11 cellular contexts compared by ENCODE assay signal in genomic region chr17:77443743-77444260, GRCh38.
A peak's percentile ranks its signal among the peaks of the same experiment; 100 is the strongest.
DNase-seq lines count a peak whose midpoint lies in the region; ATAC-seq and TF ChIP-seq lines count a peak whose summit lies in the region.
"Had no signal": no experiment of that assay in that cellular context is flagged by ENCODE, and none has a peak within 500 bp of the region (broad histone marks: within the 10 kb centered on the region; RNA-seq: fewer than 3 reads in every experiment).

No MANE protein-coding gene starts in this region.

- no peaks in the 10 kb centered on the region for H3K36me3 ChIP-seq in CD8-positive, alpha-beta memory T cell (ENCODE audit: insufficient read depth, low read length)
- H3K36me3 ChIP-seq in MM.1S (replicated peaks; ENCODE audit: insufficient read depth, low read length) (no peaks in the 10 kb centered on the region), sigmoid colon (peaks cover 0 to 5% (median 0%) of the 10 kb centered on the region in 4 donors), SK-N-SH (replicated peaks in 1 of 2; ENCODE audit: control insufficient read depth in 1 of 2, insufficient read depth in 2 of 2, low read length in 1 of 2) (peaks cover 0 to 5% of the 10 kb centered on the region in 2 experiments)

- no peaks in the 10 kb centered on the region for H3K27me3 ChIP-seq in CD8-positive, alpha-beta memory T cell (ENCODE audit: insufficient read depth, low read length, poor library complexity, severe bottlenecking)
- H3K27me3 ChIP-seq in MM.1S (replicated peaks; ENCODE audit: insufficient read depth, low read length) (no peaks in the 10 kb centered on the region), sigmoid colon (no peaks in the 10 kb centered on the region), SK-N-SH (ENCODE audit: insufficient read depth) (no peaks in the 10 kb centered on the region)

- H3K27ac Mint-ChIP-seq in CD8-positive, alpha-beta memory T cell = peak overlapping the region; percentile 87 to 100 (median 98)
- peak overlapping the region; percentile 94 to 99 for H3K27ac Mint-ChIP-seq in effector memory CD8-positive, alpha-beta T cell

- POLR2A ChIA-PET in CD8-positive, alpha-beta memory T cell (lab: Charles Lee) = interaction anchor here (1.3 to 5.9 kb wide), 5 partner anchors 9 to 515 kb away, joined by 3 to 100 read pairs (median 9); partner anchors contain the start of gene TNRC6C
- POLR2A ChIA-PET in SK-N-SH (lab: Yijun Ruan, JAX) = no interaction called here

- CTCF ChIA-PET in CD8-positive, alpha-beta memory T cell (lab: Charles Lee) = interaction anchor here (1.0 to 6.1 kb wide), 10 partner anchors 9 to 111 kb away, joined by 3 to 74 read pairs (median 5); no protein-coding TSS in a partner anchor
- CTCF ChIA-PET in SK-N-SH (lab: Yijun Ruan, JAX) = interaction anchor here (0.9 to 29.4 kb wide), 8 partner anchors 11 to 112 kb away, joined by 4 to 566 read pairs (median 8); no protein-coding TSS in a partner anchor

- peaks cover 0 to 7% (median 0%) of the 10 kb centered on the region in 3 donors for H3K36me3 Mint-ChIP-seq in CD8-positive, alpha-beta memory T cell
- peaks cover 43% of the 10 kb centered on the region for H3K36me3 Mint-ChIP-seq in effector memory CD8-positive, alpha-beta T cell (ENCODE audit: insufficient read depth)

- peak overlapping the region; percentile 66 for H3K4me3 ChIP-seq in CD8-positive, alpha-beta memory T cell (ENCODE audit: low read length)
- H3K4me3 ChIP-seq in MM.1S (ENCODE audit: low read length) = no peak overlapping the region
- H3K4me3 ChIP-seq in sigmoid colon = no peak overlapping the region
- no peak overlapping the region for H3K4me3 ChIP-seq in SK-N-SH (ENCODE audit: low read depth in 2 of 2, low read length in 1 of 2)

- no peaks in the 10 kb centered on the region for H3K9me3 ChIP-seq in CD8-positive, alpha-beta memory T cell (ENCODE audit: low read length)
- H3K9me3 ChIP-seq in MM.1S (replicated peaks; ENCODE audit: insufficient read depth, low read length) (no peaks in the 10 kb centered on the region), sigmoid colon (no peaks in the 10 kb centered on the region), SK-N-SH (no peaks in the 10 kb centered on the region)

- TF ChIP-seq POLR2A in sigmoid colon (IDR thresholded peaks at IDR 0.05) = no peak

- no peak for ATAC-seq in effector memory CD8-positive, alpha-beta T cell (replicated peaks)
- no peak for ATAC-seq in HG03108 (IDR thresholded peaks at IDR 0.05; ENCODE audit: unreplicated experiment)

- H2AFZ ChIP-seq in MM.1S (ENCODE audit: low read length) = no peak overlapping the region
- H2AFZ ChIP-seq in SK-N-SH (ENCODE audit: low read depth) = no peak overlapping the region

- DNase-seq in CD8-positive, alpha-beta memory T cell = no peak
- DNase-seq in MM.1S (no peak), sigmoid colon (no peak), NK-92 (lab: John Stamatoyannopoulos, UW; ENCODE audit: unreplicated experiment) (no peak), SK-N-SH (no peak)
- no peak for DNase-seq in effector memory CD8-positive, alpha-beta T cell
- no peak for DNase-seq in NK-92 treated with Interleukin-12 subunit alpha and Interleukin-12 subunit beta, amount 100 ng/mL, for 24 hours (lab: John Stamatoyannopoulos, UW)
- DNase-seq: hypothalamus, NCI-H2081, occipital lobe had no signal

- H3K4me2 ChIP-seq in MM.1S (ENCODE audit: low read depth, low read length) = no peak overlapping the region
- H3K4me2 ChIP-seq in SK-N-SH = no peak overlapping the region

- H3K27ac ChIP-seq in CD8-positive, alpha-beta memory T cell (ENCODE audit: low read depth, low read length) = peak overlapping the region; percentile 71
- H3K27ac ChIP-seq in MM.1S (ENCODE audit: low read length) = peak overlapping the region; percentile 96; the same call in 1 of the 2 replicates
- peak overlapping the region; percentile 81 to 99 (median 96) for H3K27ac ChIP-seq in sigmoid colon
- H3K27ac ChIP-seq in SK-N-SH (ENCODE audit: low read depth in 2 of 2, low read length in 1 of 2) = no peak overlapping the region

- 80 to 95% methylated on average over 8 of the region's 8 CpGs for WGBS in sigmoid colon, 2 donors
- 95% methylated on average over 8 of the region's 8 CpGs for WGBS in SK-N-SH (ENCODE audit: low lambda C conversion rate)

- H3K9ac ChIP-seq in MM.1S (ENCODE audit: low read length) (no peak overlapping the region), SK-N-SH (no peak overlapping the region)

- peak overlapping the region; percentile 55 to 84 (median 77) for H3K4me3 Mint-ChIP-seq in CD8-positive, alpha-beta memory T cell
- H3K4me3 Mint-ChIP-seq in effector memory CD8-positive, alpha-beta T cell = peak overlapping the region; percentile 70 to 82

- H3F3A ChIP-seq in MM.1S (ENCODE audit: insufficient read depth, low read length) (peaks cover 55% of the 10 kb centered on the region), SK-N-SH (replicated peaks; ENCODE audit: insufficient read depth) (peaks cover 8% of the 10 kb centered on the region)

- TF ChIP-seq EP300 in sigmoid colon (IDR thresholded peaks at IDR 0.05) (no peak), SK-N-SH (IDR thresholded peaks at IDR 0.05; ENCODE audit: borderline replicate concordance in 1 of 2, low read depth in 1 of 2, low read length in 1 of 2) (no peak)

- TF ChIP-seq CTCF in MM.1S (IDR thresholded peaks at IDR 0.05; ENCODE audit: low read length) (no peak), sigmoid colon (IDR thresholded peaks at IDR 0.05) (no peak), SK-N-SH (IDR thresholded peaks at IDR 0.05) (no peak)

- peaks cover 100% of the 10 kb centered on the region for H3K4me1 ChIP-seq in CD8-positive, alpha-beta memory T cell (ENCODE audit: insufficient read depth, low read length)
- H3K4me1 ChIP-seq in MM.1S (ENCODE audit: low read length) (peaks cover 73% of the 10 kb centered on the region), sigmoid colon (peaks cover 0 to 84% (median 70%) of the 10 kb centered on the region in 4 donors), SK-N-SH (ENCODE audit: control insufficient read depth in 1 of 2, insufficient read depth in 2 of 2, low read depth in 1 of 2, low read length in 1 of 2) (peaks cover 18 to 45% of the 10 kb centered on the region in 2 experiments; a peak in 2 of 4 replicates)

- intact Hi-C loops in sigmoid colon (cut with DNase I) = no loop called here

- H4K20me1 ChIP-seq in MM.1S (ENCODE audit: insufficient read depth, low read length) (no peaks in the 10 kb centered on the region), SK-N-SH (ENCODE audit: insufficient read depth) (peaks cover 82% of the 10 kb centered on the region)

- peaks cover 87 to 97% (median 97%) of the 10 kb centered on the region in 3 donors for H3K4me1 Mint-ChIP-seq in CD8-positive, alpha-beta memory T cell
- peaks cover 81% of the 10 kb centered on the region in 2 donors for H3K4me1 Mint-ChIP-seq in effector memory CD8-positive, alpha-beta T cell (ENCODE audit: low read depth in 2 of 2)

- H3K9me2 ChIP-seq in MM.1S (replicated peaks; ENCODE audit: insufficient read depth, low read length) = no peaks in the 10 kb centered on the region
- H3K9me2 ChIP-seq in SK-N-SH = no peaks in the 10 kb centered on the region

- TF ChIP-seq RAD21 in SK-N-SH (IDR thresholded peaks at IDR 0.05; ENCODE audit: low read length) = no peak

- peaks cover 0 to 5% of the 10 kb centered on the region in 2 donors for H3K27me3 Mint-ChIP-seq in CD8-positive, alpha-beta memory T cell
- H3K27me3 Mint-ChIP-seq in effector memory CD8-positive, alpha-beta T cell = no peaks in the 10 kb centered on the region

- peaks cover 76% of the 10 kb centered on the region for H3K79me2 ChIP-seq in MM.1S (ENCODE audit: low read length)
- H3K79me2 ChIP-seq in SK-N-SH (ENCODE audit: insufficient read depth) = peaks cover 85% of the 10 kb centered on the region

- H3K9me3 Mint-ChIP-seq in CD8-positive, alpha-beta memory T cell = no peaks in the 10 kb centered on the region
- no peaks in the 10 kb centered on the region for H3K9me3 Mint-ChIP-seq in effector memory CD8-positive, alpha-beta T cell

TF ChIP-seq in SK-N-SH, 30 proteins besides CTCF, POLR2A, EP300 and RAD21 (continues in another document):
- TF ChIP-seq CHD2 (IDR thresholded peaks at IDR 0.05; ENCODE audit: low read length, partially characterized antibody) (no peak), FOXJ3 (CRISPR knock-in tag; IDR thresholded peaks at IDR 0.05) (no peak), MEF2A (IDR thresholded peaks at IDR 0.05; ENCODE audit: borderline replicate concordance, low read depth) (no peak), EZH2phosphoT487 (IDR thresholded peaks at IDR 0.05; ENCODE audit: borderline replicate concordance, low read depth) (no peak), SIN3A (IDR thresholded peaks at IDR 0.05; ENCODE audit: borderline replicate concordance, low read depth, low read length) (no peak), TCF12 (IDR thresholded peaks at IDR 0.05) (no peak), FOSL2 (IDR thresholded peaks at IDR 0.05; ENCODE audit: borderline replicate concordance, low read depth) (no peak), REST (IDR thresholded peaks at IDR 0.05; ENCODE audit: low read depth, low read length) (no peak), YY1 (IDR thresholded peaks at IDR 0.05; ENCODE audit: low read depth) (no peak), JUND (IDR thresholded peaks at IDR 0.05) (no peak), MXI1 (IDR thresholded peaks at IDR 0.05; ENCODE audit: low read depth, low read length) (no peak), RCOR1 (IDR thresholded peaks at IDR 0.05; ENCODE audit: low read length) (no peak)

Comparison
In these comparisons a context has a peak if more than half of its experiments do, and no peak if none do; other contexts are left out.
1. H3K27ac ChIP-seq: peak in CD8-positive, alpha-beta memory T cell (single experiment), MM.1S (single experiment) and sigmoid colon (4 of 4); none in SK-N-SH (0 of 2).